18 cellular contexts compared by ENCODE assay signal in the genomic region with DNA sequence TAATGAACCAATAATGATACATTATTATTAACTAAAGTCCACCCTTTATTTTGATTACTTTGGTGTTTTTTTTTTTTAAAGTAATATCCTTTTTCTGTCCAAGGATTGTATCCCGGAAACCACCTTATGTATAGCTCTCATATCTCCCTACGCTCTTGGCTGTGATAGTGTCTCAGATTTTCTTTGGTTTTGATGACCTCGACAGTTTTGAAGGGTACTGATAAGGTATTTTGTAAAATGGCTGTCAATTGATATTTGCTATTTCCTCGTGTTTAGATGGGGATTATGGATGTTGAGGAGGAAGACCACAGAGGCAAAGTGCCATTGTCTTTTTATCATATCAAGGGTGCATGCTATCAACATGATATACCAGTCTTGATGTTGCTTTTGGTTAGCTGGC.
"Had no signal": no experiment of that assay in that cellular context is flagged by ENCODE, and none has a peak within 500 bp of the region (broad histone marks: within the 10 kb centered on the region; RNA-seq: fewer than 3 reads in every experiment).

No MANE protein-coding gene starts in this region.

- H3K27me3 ChIP-seq: MG63, Peyer's patch had no signal

- H3K36me3 ChIP-seq: MG63, Peyer's patch had no signal

- H3K4me3 ChIP-seq: MG63, Peyer's patch had no signal

- H3K4me1 ChIP-seq: Peyer's patch had no signal

- H3K9me3 ChIP-seq: MG63, Peyer's patch had no signal

- DNase-seq: activated B cell treated with CpG ODN at 0.5 μM for 24 hours; activated CD4-positive, alpha-beta T cell treated with anti-CD3 and anti-CD28 coated beads for 1 hour; activated CD4-positive, alpha-beta T cell treated with anti-CD3 and anti-CD28 coated beads, Interleukin-2, amount 10 ng/mL, durations not matched to agents 24 days and 14 days; activated CD4-positive, alpha-beta T cell treated with anti-CD3 and anti-CD28 coated beads, Interleukin-2, amount 50 U/mL, for 48 hours; activated CD8-positive, alpha-beta memory T cell treated with anti-CD3 and anti-CD28 coated beads, Interleukin-2, amount 10 ng/mL, durations not matched to agents 7 days and 5 days; activated effector memory CD4-positive, alpha-beta T cell treated with Interleukin-2 at 50 U/mL for 16 hours; activated naive CD4-positive, alpha-beta T cell; activated T-cell treated with anti-CD3 and anti-CD28 coated beads, Interleukin-2, amount 50 U/mL, for 24 hours; MG63; MV-4-11; NCI-H1092 treated with DMSO at 0.1 percent for 48 hours; NCI-H1417 treated with DMSO at 0.1 percent for 48 hours; NCI-H1694 treated with DMSO at 0.1 percent for 48 hours; NCI-H2029 treated with DMSO at 0.1 percent for 48 hours; NCI-H510A treated with DMSO at 0.1 percent for 48 hours; NK-92 treated with Interleukin-12 subunit alpha and Interleukin-12 subunit beta, amount 100 ng/mL, for 24 hours; Peyer's patch; SHP77 treated with DMSO at 0.1 percent for 48 hours had no signal

- ATAC-seq: activated CD8-positive, alpha-beta memory T cell treated with anti-CD3 and anti-CD28 coated beads, Interleukin-2, amount 10 ng/mL, durations not matched to agents 7 days and 5 days had no signal
